1 cellular context compared by ENCODE assay signal in genomic region chr6:109381747-109382575, GRCh38.
TF ChIP-seq lines count a peak whose summit lies in the region.

Gene CD164 (minus strand): TSS chr6:109382467. CDS start chr6:109382378, 89 bp downstream.

TF ChIP-seq in K562, 482 proteins besides CTCF, POLR2A, EP300 and RAD21 (continued from another document and continues in another):
- TF ChIP-seq, protein P1, sequence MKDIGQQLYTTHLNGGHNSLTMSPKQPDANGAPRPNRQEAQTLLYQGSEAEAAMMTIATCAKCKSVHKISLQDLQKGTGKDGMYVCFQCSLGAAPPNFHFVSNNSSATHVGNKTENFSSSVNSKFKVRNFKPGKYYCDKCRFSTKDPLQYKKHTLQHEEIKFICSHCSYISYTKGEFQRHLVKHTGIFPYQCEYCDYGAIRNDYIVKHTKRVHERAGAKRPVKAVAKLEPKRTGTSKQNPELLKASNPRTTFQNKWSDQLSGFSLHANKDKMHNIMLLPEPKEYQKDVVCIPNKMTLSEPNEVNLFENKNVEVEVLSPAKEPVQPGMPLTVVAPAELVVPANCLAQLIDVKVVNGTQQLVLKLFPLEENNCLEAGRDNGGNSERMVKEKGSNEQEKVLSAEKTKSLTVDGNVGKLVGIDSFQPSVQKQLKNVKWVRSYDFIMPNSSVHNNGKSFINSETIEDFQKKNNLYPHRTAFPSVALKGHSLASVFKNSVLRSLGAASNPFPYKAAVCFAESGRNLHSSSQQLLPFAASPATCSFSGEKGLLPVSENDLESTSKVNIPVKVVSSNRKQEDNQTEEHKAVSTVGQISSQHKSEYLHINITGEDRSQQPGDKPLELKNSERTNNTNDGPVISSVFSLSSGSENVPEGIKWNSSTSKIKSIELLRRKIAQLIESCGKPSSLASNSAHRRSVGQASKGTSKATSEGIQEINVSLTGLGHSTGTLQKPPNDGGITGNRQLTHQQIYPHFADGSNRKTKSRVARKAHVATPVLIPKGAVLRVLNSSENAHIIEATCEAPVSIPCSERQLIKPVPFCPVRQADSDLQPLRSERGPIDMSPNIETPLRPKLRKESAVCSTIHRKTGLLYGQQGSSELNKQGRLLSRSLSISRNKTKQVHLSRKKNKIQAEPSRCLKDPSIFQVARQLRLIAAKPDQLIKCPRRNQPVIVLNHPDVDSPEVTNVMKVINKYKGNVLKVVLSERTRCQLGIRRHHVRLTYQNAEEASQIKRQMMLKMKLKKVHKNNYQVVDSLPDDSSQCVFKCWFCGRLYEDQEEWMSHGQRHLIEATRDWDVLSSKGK (CRISPR knock-in tag; IDR thresholded peaks at IDR 0.05) = no peak; the same call in 1 of the 2 replicates
- TF ChIP-seq, protein P2, sequence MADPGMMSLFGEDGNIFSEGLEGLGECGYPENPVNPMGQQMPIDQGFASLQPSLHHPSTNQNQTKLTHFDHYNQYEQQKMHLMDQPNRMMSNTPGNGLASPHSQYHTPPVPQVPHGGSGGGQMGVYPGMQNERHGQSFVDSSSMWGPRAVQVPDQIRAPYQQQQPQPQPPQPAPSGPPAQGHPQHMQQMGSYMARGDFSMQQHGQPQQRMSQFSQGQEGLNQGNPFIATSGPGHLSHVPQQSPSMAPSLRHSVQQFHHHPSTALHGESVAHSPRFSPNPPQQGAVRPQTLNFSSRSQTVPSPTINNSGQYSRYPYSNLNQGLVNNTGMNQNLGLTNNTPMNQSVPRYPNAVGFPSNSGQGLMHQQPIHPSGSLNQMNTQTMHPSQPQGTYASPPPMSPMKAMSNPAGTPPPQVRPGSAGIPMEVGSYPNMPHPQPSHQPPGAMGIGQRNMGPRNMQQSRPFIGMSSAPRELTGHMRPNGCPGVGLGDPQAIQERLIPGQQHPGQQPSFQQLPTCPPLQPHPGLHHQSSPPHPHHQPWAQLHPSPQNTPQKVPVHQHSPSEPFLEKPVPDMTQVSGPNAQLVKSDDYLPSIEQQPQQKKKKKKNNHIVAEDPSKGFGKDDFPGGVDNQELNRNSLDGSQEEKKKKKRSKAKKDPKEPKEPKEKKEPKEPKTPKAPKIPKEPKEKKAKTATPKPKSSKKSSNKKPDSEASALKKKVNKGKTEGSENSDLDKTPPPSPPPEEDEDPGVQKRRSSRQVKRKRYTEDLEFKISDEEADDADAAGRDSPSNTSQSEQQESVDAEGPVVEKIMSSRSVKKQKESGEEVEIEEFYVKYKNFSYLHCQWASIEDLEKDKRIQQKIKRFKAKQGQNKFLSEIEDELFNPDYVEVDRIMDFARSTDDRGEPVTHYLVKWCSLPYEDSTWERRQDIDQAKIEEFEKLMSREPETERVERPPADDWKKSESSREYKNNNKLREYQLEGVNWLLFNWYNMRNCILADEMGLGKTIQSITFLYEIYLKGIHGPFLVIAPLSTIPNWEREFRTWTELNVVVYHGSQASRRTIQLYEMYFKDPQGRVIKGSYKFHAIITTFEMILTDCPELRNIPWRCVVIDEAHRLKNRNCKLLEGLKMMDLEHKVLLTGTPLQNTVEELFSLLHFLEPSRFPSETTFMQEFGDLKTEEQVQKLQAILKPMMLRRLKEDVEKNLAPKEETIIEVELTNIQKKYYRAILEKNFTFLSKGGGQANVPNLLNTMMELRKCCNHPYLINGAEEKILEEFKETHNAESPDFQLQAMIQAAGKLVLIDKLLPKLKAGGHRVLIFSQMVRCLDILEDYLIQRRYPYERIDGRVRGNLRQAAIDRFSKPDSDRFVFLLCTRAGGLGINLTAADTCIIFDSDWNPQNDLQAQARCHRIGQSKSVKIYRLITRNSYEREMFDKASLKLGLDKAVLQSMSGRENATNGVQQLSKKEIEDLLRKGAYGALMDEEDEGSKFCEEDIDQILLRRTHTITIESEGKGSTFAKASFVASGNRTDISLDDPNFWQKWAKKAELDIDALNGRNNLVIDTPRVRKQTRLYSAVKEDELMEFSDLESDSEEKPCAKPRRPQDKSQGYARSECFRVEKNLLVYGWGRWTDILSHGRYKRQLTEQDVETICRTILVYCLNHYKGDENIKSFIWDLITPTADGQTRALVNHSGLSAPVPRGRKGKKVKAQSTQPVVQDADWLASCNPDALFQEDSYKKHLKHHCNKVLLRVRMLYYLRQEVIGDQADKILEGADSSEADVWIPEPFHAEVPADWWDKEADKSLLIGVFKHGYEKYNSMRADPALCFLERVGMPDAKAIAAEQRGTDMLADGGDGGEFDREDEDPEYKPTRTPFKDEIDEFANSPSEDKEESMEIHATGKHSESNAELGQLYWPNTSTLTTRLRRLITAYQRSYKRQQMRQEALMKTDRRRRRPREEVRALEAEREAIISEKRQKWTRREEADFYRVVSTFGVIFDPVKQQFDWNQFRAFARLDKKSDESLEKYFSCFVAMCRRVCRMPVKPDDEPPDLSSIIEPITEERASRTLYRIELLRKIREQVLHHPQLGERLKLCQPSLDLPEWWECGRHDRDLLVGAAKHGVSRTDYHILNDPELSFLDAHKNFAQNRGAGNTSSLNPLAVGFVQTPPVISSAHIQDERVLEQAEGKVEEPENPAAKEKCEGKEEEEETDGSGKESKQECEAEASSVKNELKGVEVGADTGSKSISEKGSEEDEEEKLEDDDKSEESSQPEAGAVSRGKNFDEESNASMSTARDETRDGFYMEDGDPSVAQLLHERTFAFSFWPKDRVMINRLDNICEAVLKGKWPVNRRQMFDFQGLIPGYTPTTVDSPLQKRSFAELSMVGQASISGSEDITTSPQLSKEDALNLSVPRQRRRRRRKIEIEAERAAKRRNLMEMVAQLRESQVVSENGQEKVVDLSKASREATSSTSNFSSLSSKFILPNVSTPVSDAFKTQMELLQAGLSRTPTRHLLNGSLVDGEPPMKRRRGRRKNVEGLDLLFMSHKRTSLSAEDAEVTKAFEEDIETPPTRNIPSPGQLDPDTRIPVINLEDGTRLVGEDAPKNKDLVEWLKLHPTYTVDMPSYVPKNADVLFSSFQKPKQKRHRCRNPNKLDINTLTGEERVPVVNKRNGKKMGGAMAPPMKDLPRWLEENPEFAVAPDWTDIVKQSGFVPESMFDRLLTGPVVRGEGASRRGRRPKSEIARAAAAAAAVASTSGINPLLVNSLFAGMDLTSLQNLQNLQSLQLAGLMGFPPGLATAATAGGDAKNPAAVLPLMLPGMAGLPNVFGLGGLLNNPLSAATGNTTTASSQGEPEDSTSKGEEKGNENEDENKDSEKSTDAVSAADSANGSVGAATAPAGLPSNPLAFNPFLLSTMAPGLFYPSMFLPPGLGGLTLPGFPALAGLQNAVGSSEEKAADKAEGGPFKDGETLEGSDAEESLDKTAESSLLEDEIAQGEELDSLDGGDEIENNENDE (IDR thresholded peaks at IDR 0.05; ENCODE audit: low read depth, low read length) = no peak
- TF ChIP-seq ATF4 (CRISPR knock-in tag; IDR thresholded peaks at IDR 0.05) (0 out of 2 replicates have a peak, but pooled peaks have one; percentile 29), ZFPM2 (CRISPR knock-in tag; IDR thresholded peaks at IDR 0.05) (no peak), HEY1 (CRISPR knock-in tag; IDR thresholded peaks at IDR 0.05; ENCODE audit: borderline replicate concordance) (no peak), ZNF318 (IDR thresholded peaks at IDR 0.05; ENCODE audit: borderline replicate concordance in 1 of 2, low read depth in 1 of 2) (peak in 1 of 2 experiments; percentile 81; a peak in 2 of 4 replicates), SMAD1 (IDR thresholded peaks at IDR 0.05; ENCODE audit: low read depth, low read length, partially characterized antibody) (peak; percentile 72), ZNF24 (IDR thresholded peaks at IDR 0.05) (peak; percentile 77; the same call in 1 of the 2 replicates), TAF1 (IDR thresholded peaks at IDR 0.05; ENCODE audit: control insufficient read depth, extremely low read depth, insufficient read depth, low read length, severe bottlenecking) (peak; percentile 89), TCFL5 (CRISPR knock-in tag; conservative IDR thresholded peaks at IDR 0.05) (no peak), LEF1 (IDR thresholded peaks at IDR 0.05) (peak; percentile 82; the same call in 1 of the 2 replicates), ATF7 (IDR thresholded peaks at IDR 0.05) (no peak), MCM3 (IDR thresholded peaks at IDR 0.05) (no peak)
- TF ChIP-seq, protein P3, sequence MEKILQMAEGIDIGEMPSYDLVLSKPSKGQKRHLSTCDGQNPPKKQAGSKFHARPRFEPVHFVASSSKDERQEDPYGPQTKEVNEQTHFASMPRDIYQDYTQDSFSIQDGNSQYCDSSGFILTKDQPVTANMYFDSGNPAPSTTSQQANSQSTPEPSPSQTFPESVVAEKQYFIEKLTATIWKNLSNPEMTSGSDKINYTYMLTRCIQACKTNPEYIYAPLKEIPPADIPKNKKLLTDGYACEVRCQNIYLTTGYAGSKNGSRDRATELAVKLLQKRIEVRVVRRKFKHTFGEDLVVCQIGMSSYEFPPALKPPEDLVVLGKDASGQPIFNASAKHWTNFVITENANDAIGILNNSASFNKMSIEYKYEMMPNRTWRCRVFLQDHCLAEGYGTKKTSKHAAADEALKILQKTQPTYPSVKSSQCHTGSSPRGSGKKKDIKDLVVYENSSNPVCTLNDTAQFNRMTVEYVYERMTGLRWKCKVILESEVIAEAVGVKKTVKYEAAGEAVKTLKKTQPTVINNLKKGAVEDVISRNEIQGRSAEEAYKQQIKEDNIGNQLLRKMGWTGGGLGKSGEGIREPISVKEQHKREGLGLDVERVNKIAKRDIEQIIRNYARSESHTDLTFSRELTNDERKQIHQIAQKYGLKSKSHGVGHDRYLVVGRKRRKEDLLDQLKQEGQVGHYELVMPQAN (IDR thresholded peaks at IDR 0.05; ENCODE audit: borderline replicate concordance) = peak; percentile 61
- TF ChIP-seq, protein P4, sequence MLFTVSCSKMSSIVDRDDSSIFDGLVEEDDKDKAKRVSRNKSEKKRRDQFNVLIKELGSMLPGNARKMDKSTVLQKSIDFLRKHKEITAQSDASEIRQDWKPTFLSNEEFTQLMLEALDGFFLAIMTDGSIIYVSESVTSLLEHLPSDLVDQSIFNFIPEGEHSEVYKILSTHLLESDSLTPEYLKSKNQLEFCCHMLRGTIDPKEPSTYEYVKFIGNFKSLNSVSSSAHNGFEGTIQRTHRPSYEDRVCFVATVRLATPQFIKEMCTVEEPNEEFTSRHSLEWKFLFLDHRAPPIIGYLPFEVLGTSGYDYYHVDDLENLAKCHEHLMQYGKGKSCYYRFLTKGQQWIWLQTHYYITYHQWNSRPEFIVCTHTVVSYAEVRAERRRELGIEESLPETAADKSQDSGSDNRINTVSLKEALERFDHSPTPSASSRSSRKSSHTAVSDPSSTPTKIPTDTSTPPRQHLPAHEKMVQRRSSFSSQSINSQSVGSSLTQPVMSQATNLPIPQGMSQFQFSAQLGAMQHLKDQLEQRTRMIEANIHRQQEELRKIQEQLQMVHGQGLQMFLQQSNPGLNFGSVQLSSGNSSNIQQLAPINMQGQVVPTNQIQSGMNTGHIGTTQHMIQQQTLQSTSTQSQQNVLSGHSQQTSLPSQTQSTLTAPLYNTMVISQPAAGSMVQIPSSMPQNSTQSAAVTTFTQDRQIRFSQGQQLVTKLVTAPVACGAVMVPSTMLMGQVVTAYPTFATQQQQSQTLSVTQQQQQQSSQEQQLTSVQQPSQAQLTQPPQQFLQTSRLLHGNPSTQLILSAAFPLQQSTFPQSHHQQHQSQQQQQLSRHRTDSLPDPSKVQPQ (CRISPR knock-in tag; IDR thresholded peaks at IDR 0.05; ENCODE audit: borderline replicate concordance) = peak; percentile 52; the same call in 1 of the 2 replicates
